Comparison of ENCODE assay signal across 1 cellular context in the genomic region with DNA sequence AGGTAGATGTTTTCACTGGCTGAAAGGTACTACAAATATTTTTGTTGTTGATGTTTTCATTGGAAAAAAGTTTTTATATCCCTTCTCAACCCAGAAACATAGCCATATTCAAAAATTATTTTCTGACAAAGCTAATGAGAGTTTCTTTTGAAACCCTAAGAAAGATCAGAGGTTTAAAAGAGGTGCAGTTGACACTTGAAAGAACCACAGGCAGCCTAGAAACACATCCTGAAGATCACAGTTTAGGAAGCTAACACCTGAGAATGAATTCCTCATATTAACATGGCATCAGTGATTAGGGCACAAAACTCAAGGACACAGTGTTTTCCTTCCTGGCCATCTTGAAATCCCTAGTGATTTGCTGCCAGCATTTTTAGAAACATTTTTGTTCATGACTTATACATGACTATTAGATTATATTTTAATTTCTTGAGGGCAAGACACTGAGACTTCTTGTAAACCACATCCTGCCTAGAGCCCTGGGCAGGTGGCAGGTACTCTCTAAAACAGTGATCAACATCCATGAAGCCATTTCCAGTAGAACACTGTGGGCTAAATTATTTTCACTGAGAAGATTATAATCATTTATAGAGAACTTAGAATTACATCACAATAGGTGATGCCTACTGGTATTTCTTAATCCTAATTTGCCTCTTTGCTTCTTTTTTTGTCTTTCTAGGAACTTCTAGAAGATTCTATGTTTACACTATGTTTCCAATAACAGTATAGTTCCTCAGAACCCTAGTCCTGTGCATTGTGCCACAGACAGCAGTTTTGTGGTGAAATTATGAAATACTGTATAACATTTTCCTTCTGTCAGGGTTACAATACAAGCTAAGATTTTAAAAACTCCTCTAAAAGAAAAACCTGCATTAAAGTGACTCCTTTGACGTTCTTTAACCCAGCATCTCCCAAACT.
TF ChIP-seq lines count a peak whose summit lies in the region.

No MANE protein-coding gene starts in this region.

TF ChIP-seq in SK-N-SH, 30 proteins besides CTCF, POLR2A, EP300 and RAD21 (continued from another document):
- TF ChIP-seq, protein P1, sequence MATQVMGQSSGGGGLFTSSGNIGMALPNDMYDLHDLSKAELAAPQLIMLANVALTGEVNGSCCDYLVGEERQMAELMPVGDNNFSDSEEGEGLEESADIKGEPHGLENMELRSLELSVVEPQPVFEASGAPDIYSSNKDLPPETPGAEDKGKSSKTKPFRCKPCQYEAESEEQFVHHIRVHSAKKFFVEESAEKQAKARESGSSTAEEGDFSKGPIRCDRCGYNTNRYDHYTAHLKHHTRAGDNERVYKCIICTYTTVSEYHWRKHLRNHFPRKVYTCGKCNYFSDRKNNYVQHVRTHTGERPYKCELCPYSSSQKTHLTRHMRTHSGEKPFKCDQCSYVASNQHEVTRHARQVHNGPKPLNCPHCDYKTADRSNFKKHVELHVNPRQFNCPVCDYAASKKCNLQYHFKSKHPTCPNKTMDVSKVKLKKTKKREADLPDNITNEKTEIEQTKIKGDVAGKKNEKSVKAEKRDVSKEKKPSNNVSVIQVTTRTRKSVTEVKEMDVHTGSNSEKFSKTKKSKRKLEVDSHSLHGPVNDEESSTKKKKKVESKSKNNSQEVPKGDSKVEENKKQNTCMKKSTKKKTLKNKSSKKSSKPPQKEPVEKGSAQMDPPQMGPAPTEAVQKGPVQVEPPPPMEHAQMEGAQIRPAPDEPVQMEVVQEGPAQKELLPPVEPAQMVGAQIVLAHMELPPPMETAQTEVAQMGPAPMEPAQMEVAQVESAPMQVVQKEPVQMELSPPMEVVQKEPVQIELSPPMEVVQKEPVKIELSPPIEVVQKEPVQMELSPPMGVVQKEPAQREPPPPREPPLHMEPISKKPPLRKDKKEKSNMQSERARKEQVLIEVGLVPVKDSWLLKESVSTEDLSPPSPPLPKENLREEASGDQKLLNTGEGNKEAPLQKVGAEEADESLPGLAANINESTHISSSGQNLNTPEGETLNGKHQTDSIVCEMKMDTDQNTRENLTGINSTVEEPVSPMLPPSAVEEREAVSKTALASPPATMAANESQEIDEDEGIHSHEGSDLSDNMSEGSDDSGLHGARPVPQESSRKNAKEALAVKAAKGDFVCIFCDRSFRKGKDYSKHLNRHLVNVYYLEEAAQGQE (IDR thresholded peaks at IDR 0.05; ENCODE audit: low read depth, low read length) = no peak
- no peak for TF ChIP-seq YY1 (IDR thresholded peaks at IDR 0.05; ENCODE audit: low read depth)
- TF ChIP-seq, protein P2, sequence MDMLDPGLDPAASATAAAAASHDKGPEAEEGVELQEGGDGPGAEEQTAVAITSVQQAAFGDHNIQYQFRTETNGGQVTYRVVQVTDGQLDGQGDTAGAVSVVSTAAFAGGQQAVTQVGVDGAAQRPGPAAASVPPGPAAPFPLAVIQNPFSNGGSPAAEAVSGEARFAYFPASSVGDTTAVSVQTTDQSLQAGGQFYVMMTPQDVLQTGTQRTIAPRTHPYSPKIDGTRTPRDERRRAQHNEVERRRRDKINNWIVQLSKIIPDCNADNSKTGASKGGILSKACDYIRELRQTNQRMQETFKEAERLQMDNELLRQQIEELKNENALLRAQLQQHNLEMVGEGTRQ (IDR thresholded peaks at IDR 0.05; ENCODE audit: borderline replicate concordance, low read depth, low read length) = no peak
- no peak for TF ChIP-seq TAF1 (IDR thresholded peaks at IDR 0.05; ENCODE audit: borderline replicate concordance, low read depth, low read length)
- TF ChIP-seq, protein P3, sequence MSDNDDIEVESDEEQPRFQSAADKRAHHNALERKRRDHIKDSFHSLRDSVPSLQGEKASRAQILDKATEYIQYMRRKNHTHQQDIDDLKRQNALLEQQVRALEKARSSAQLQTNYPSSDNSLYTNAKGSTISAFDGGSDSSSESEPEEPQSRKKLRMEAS (IDR thresholded peaks at IDR 0.05; ENCODE audit: low read depth) = no peak
- no peak for TF ChIP-seq FOXM1 (IDR thresholded peaks at IDR 0.05; ENCODE audit: low read depth)
- TF ChIP-seq FOXJ3 (CRISPR knock-in tag; IDR thresholded peaks at IDR 0.05) = no peak
- no peak for TF ChIP-seq GABPA (IDR thresholded peaks at IDR 0.05; ENCODE audit: low read depth)
- no peak for TF ChIP-seq MEF2A (IDR thresholded peaks at IDR 0.05; ENCODE audit: borderline replicate concordance, low read depth)
- TF ChIP-seq NRF1 (IDR thresholded peaks at IDR 0.05; ENCODE audit: low read depth, low read length) = no peak
- TF ChIP-seq SIN3A (IDR thresholded peaks at IDR 0.05; ENCODE audit: borderline replicate concordance, low read depth, low read length) = no peak
- TF ChIP-seq FOSL2 (IDR thresholded peaks at IDR 0.05; ENCODE audit: borderline replicate concordance, low read depth) = no peak
- no peak for TF ChIP-seq RXRA (IDR thresholded peaks at IDR 0.05; ENCODE audit: borderline replicate concordance, low read depth)
